ENCODE assay signal across 33 cellular contexts in the genomic region with DNA sequence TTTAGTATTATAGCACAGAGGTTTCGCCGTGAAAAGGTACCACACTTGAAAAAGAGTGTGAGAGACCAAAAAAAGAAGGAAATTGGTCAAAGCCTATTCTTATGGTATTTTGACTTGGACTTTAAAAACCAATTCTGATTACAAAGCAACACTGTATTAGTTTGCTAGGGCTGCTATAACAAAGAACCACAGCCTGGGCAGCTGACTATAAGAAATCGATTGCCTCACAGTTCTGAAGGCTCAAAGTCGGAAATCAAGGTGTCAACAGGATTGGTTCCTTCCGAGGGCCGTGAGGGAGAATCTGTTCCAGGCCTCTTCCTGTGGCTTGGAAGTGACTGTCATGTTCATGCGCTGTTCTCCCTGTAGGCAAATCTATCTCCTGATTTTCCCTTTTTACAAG. TPM values are rescaled to one million over a fixed set of nuclear protein-coding genes. Genes with fewer than 3 reads are reported as not detected.
"Had no signal": no experiment of that assay in that cellular context is flagged by ENCODE, and none has a peak within 500 bp of the region (broad histone marks: within the 10 kb centered on the region; RNA-seq: fewer than 3 reads in every experiment).

No MANE protein-coding gene starts in this region.

- ATAC-seq: activated naive CD8-positive, alpha-beta T cell treated with anti-CD3 and anti-CD28 coated beads, Interleukin-2, amount 50 U/mL, for 24 hours; activated T-cell treated with anti-CD3 and anti-CD28 coated beads, Interleukin-2, amount 50 U/mL, for 4 hours; activated T-cell treated with anti-CD3 and anti-CD28 coated beads, Interleukin-2, amount 50 U/mL, for 72 hours; body of pancreas had no signal

- DNase-seq: activated effector memory CD4-positive, alpha-beta T cell treated with anti-CD3 and anti-CD28 coated beads, Interleukin-2, amount 50 U/mL, for 16 hours; activated effector memory CD4-positive, alpha-beta T cell treated with Interleukin-2 at 50 U/mL for 16 hours; activated gamma-delta T cell; activated gamma-delta T cell treated with Interleukin-2 at 50 U/mL for 16 hours; activated naive CD4-positive, alpha-beta T cell; activated naive CD4-positive, alpha-beta T cell treated with anti-CD3 and anti-CD28 coated beads for 36 hours; activated naive CD4-positive, alpha-beta T cell treated with anti-CD3 and anti-CD28 coated beads, Interleukin-2, amount 10 ng/mL, durations not matched to agents 7 days and 5 days; activated naive CD4-positive, alpha-beta T cell treated with anti-CD3 and anti-CD28 coated beads, Interleukin-2, amount 50 U/mL, for 16 hours; activated naive CD4-positive, alpha-beta T cell treated with Interleukin-2 at 50 U/mL for 16 hours; activated naive CD8-positive, alpha-beta T cell treated with anti-CD3 and anti-CD28 coated beads for 36 hours; activated naive CD8-positive, alpha-beta T cell treated with anti-CD3 and anti-CD28 coated beads, Interleukin-2, amount 10 ng/mL, durations not matched to agents 7 days and 5 days; activated naive CD8-positive, alpha-beta T cell treated with anti-CD3 and anti-CD28 coated beads, Interleukin-2, amount 50 U/mL, for 24 hours; activated T-cell treated with anti-CD3 and anti-CD28 coated beads, Interleukin-2, amount 50 U/mL, for 1 hour; activated T-cell treated with anti-CD3 and anti-CD28 coated beads, Interleukin-2, amount 50 U/mL, for 24 hours; activated T-cell treated with anti-CD3 and anti-CD28 coated beads, Interleukin-2, amount 50 U/mL, for 4 hours; activated T-cell treated with anti-CD3 and anti-CD28 coated beads, Interleukin-2, amount 50 U/mL, for 48 hours; activated T-cell treated with anti-CD3 and anti-CD28 coated beads, Interleukin-2, amount 50 U/mL, for 72 hours; adrenal gland; amniotic stem cell; amygdala; anterior cingulate cortex; aorta; body of pancreas; brain microvascular endothelial cell; caudate nucleus; central memory CD4-positive, alpha-beta T cell; cerebellar nuclear complex had no signal

- H3K4me1 ChIP-seq: adrenal gland, breast epithelium had no signal

- H3K36me3 ChIP-seq: adrenal gland, ascending aorta, brain microvascular endothelial cell, breast epithelium, cardiac muscle cell had no signal

- H3K27me3 ChIP-seq: adrenal gland, ascending aorta, body of pancreas, brain microvascular endothelial cell, breast epithelium, cardiac muscle cell had no signal

- H3K4me3 ChIP-seq: adrenal gland, ascending aorta, body of pancreas, breast epithelium, cardiac muscle cell had no signal

- H3K27ac ChIP-seq: adrenal gland, ascending aorta, body of pancreas, brain microvascular endothelial cell, breast epithelium, cardiac muscle cell had no signal

- H3K9me3 ChIP-seq: adrenal gland, ascending aorta, body of pancreas, breast epithelium had no signal

- FAIRE-seq: astrocyte, bronchial epithelial cell had no signal

RNA-seq across cellular contexts. Expression of a gene that starts 17.9 kb away (rescaled TPM):
- total RNA-seq: ascending aorta, chondrocyte had no signal
- polyA plus RNA-seq: cardiac muscle cell had no signal
